In genomic region chr10:119209050-119209735, GRCh38 we compare ENCODE assay signal across 1 cellular context.
TF ChIP-seq lines count a peak whose summit lies in the region.

No MANE protein-coding gene starts in this region.

TF ChIP-seq in GM12878, 131 proteins besides CTCF, POLR2A, EP300 and RAD21:
- TF ChIP-seq, protein P1, sequence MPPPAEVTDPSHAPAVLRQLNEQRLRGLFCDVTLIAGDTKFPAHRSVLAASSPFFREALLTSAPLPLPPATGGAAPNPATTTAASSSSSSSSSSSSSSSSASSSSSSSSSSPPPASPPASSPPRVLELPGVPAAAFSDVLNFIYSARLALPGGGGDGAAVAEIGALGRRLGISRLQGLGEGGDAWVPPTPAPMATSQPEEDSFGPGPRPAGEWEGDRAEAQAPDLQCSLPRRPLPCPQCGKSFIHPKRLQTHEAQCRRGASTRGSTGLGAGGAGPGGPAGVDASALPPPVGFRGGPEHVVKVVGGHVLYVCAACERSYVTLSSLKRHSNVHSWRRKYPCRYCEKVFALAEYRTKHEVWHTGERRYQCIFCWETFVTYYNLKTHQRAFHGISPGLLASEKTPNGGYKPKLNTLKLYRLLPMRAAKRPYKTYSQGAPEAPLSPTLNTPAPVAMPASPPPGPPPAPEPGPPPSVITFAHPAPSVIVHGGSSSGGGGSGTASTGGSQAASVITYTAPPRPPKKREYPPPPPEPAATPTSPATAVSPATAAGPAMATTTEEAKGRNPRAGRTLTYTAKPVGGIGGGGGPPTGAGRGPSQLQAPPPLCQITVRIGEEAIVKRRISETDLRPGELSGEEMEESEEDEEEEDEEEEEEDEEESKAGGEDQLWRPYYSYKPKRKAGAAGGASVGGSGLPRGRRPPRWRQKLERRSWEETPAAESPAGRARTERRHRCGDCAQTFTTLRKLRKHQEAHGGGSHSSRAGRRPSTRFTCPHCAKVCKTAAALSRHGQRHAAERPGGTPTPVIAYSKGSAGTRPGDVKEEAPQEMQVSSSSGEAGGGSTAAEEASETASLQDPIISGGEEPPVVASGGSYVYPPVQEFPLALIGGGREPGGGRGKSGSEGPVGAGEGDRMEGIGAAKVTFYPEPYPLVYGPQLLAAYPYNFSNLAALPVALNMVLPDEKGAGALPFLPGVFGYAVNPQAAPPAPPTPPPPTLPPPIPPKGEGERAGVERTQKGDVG (CRISPR knock-in tag; IDR thresholded peaks at IDR 0.05), result no peak
- TF ChIP-seq ZNF384 (IDR thresholded peaks at IDR 0.05; ENCODE audit: borderline replicate concordance, low read depth, low read length) (peak; percentile 56), POLR2AphosphoS5 (IDR thresholded peaks at IDR 0.05; ENCODE audit: low read length) (no peak), RAD51 (IDR thresholded peaks at IDR 0.05) (0 out of 2 replicates have a peak, but pooled peaks have one; percentile 10), CREM (IDR thresholded peaks at IDR 0.05; ENCODE audit: low read depth) (0 out of 2 replicates have a peak, but pooled peaks have one; percentile 41), HDGF (IDR thresholded peaks at IDR 0.05) (no peak), DPF2 (IDR thresholded peaks at IDR 0.05) (no peak), RFX5 (IDR thresholded peaks at IDR 0.05; ENCODE audit: low read depth, low read length) (0 out of 2 replicates have a peak, but pooled peaks have one; percentile 28), SMARCA5 (IDR thresholded peaks at IDR 0.05) (peak; percentile 76; the same call in 1 of the 2 replicates), SMC3 (IDR thresholded peaks at IDR 0.05; ENCODE audit: borderline replicate concordance, low read length) (peak; percentile 45; the same call in 1 of the 2 replicates), WRNIP1 (IDR thresholded peaks at IDR 0.05; ENCODE audit: borderline replicate concordance, low read depth, low read length) (0 out of 2 replicates have a peak, but pooled peaks have one; percentile 83), KLF5 (IDR thresholded peaks at IDR 0.05; ENCODE audit: partially characterized antibody) (no peak), CREB1 (IDR thresholded peaks at IDR 0.05; ENCODE audit: low read depth) (peak; percentile 55), NKRF (conservative IDR thresholded peaks at IDR 0.05) (no peak), NBN (IDR thresholded peaks at IDR 0.05) (peak; percentile 58), NFIC (IDR thresholded peaks at IDR 0.05; ENCODE audit: low read depth, low read length) (no peak), RELB (IDR thresholded peaks at IDR 0.05; ENCODE audit: low read depth) (0 out of 2 replicates have a peak, but pooled peaks have one; percentile 30), HDAC2 (IDR thresholded peaks at IDR 0.05) (no peak), ATF2 (IDR thresholded peaks at IDR 0.05; ENCODE audit: low read length) (no peak), IKZF2 (IDR thresholded peaks at IDR 0.05) (0 out of 4 replicates have a peak, but pooled peaks of 1 of the 2 experiments have one; percentile 16), NR2C2 (IDR thresholded peaks at IDR 0.05; ENCODE audit: borderline replicate concordance, control insufficient read depth, insufficient read length, low read depth) (no peak), EGR1 (IDR thresholded peaks at IDR 0.05; ENCODE audit: borderline replicate concordance in 1 of 2, low read depth in 2 of 2, low read length in 2 of 2) (peak in 1 of 2 experiments; percentile 56; a peak in 1 of 3 replicates), YY1 (IDR thresholded peaks at IDR 0.05; ENCODE audit: low read depth, low read length) (0 out of 2 replicates have a peak, but pooled peaks have one; percentile 41), EED (IDR thresholded peaks at IDR 0.05; ENCODE audit: low read depth) (peak; percentile 50; the same call in 1 of the 2 replicates), PAX5 (IDR thresholded peaks at IDR 0.05; ENCODE audit: borderline replicate concordance, low read depth, low read length) (0 out of 2 replicates have a peak, but pooled peaks have one; percentile 40), RUNX3 (IDR thresholded peaks at IDR 0.05; ENCODE audit: low read length) (peak; percentile 27; the same call in 1 of the 2 replicates), EZH2 (IDR thresholded peaks at IDR 0.05; ENCODE audit: borderline replicate concordance, control insufficient read depth, low read depth, low read length) (no peak), TAF1 (IDR thresholded peaks at IDR 0.05; ENCODE audit: borderline replicate concordance, low read depth, low read length) (peak; percentile 44; the same call in 1 of the 2 replicates), PML (IDR thresholded peaks at IDR 0.05; ENCODE audit: low read length) (no peak), HCFC1 (IDR thresholded peaks at IDR 0.05; ENCODE audit: low read length) (no peak), ATF7 (IDR thresholded peaks at IDR 0.05; ENCODE audit: low read depth) (0 out of 2 replicates have a peak, but pooled peaks have one; percentile 19)
- TF ChIP-seq, protein P2, sequence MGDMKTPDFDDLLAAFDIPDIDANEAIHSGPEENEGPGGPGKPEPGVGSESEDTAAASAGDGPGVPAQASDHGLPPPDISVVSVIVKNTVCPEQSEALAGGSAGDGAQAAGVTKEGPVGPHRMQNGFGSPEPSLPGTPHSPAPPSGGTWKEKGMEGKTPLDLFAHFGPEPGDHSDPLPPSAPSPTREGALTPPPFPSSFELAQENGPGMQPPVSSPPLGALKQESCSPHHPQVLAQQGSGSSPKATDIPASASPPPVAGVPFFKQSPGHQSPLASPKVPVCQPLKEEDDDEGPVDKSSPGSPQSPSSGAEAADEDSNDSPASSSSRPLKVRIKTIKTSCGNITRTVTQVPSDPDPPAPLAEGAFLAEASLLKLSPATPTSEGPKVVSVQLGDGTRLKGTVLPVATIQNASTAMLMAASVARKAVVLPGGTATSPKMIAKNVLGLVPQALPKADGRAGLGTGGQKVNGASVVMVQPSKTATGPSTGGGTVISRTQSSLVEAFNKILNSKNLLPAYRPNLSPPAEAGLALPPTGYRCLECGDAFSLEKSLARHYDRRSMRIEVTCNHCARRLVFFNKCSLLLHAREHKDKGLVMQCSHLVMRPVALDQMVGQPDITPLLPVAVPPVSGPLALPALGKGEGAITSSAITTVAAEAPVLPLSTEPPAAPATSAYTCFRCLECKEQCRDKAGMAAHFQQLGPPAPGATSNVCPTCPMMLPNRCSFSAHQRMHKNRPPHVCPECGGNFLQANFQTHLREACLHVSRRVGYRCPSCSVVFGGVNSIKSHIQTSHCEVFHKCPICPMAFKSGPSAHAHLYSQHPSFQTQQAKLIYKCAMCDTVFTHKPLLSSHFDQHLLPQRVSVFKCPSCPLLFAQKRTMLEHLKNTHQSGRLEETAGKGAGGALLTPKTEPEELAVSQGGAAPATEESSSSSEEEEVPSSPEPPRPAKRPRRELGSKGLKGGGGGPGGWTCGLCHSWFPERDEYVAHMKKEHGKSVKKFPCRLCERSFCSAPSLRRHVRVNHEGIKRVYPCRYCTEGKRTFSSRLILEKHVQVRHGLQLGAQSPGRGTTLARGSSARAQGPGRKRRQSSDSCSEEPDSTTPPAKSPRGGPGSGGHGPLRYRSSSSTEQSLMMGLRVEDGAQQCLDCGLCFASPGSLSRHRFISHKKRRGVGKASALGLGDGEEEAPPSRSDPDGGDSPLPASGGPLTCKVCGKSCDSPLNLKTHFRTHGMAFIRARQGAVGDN (IDR thresholded peaks at IDR 0.05), result no peak
- TF ChIP-seq, protein P3, sequence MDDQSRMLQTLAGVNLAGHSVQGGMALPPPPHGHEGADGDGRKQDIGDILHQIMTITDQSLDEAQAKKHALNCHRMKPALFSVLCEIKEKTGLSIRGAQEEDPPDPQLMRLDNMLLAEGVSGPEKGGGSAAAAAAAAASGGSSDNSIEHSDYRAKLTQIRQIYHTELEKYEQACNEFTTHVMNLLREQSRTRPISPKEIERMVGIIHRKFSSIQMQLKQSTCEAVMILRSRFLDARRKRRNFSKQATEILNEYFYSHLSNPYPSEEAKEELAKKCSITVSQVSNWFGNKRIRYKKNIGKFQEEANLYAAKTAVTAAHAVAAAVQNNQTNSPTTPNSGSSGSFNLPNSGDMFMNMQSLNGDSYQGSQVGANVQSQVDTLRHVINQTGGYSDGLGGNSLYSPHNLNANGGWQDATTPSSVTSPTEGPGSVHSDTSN (IDR thresholded peaks at IDR 0.05; ENCODE audit: insufficient replicate concordance, low read depth, low read length), result peak; percentile 73
- TF ChIP-seq, protein P4, sequence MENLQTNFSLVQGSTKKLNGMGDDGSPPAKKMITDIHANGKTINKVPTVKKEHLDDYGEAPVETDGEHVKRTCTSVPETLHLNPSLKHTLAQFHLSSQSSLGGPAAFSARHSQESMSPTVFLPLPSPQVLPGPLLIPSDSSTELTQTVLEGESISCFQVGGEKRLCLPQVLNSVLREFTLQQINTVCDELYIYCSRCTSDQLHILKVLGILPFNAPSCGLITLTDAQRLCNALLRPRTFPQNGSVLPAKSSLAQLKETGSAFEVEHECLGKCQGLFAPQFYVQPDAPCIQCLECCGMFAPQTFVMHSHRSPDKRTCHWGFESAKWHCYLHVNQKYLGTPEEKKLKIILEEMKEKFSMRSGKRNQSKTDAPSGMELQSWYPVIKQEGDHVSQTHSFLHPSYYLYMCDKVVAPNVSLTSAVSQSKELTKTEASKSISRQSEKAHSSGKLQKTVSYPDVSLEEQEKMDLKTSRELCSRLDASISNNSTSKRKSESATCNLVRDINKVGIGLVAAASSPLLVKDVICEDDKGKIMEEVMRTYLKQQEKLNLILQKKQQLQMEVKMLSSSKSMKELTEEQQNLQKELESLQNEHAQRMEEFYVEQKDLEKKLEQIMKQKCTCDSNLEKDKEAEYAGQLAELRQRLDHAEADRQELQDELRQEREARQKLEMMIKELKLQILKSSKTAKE (IDR thresholded peaks at IDR 0.05; ENCODE audit: low read depth, poor library complexity, severe bottlenecking), result no peak
- TF ChIP-seq, protein P5, sequence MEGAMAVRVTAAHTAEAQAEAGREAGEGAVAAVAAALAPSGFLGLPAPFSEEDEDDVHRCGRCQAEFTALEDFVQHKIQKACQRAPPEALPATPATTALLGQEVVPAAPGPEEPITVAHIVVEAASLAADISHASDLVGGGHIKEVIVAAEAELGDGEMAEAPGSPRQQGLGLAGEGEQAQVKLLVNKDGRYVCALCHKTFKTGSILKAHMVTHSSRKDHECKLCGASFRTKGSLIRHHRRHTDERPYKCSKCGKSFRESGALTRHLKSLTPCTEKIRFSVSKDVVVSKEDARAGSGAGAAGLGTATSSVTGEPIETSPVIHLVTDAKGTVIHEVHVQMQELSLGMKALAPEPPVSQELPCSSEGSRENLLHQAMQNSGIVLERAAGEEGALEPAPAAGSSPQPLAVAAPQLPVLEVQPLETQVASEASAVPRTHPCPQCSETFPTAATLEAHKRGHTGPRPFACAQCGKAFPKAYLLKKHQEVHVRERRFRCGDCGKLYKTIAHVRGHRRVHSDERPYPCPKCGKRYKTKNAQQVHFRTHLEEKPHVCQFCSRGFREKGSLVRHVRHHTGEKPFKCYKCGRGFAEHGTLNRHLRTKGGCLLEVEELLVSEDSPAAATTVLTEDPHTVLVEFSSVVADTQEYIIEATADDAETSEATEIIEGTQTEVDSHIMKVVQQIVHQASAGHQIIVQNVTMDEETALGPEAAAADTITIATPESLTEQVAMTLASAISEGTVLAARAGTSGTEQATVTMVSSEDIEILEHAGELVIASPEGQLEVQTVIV (IDR thresholded peaks at IDR 0.05; ENCODE audit: borderline replicate concordance, partially characterized antibody), result no peak
- TF ChIP-seq, protein P6, sequence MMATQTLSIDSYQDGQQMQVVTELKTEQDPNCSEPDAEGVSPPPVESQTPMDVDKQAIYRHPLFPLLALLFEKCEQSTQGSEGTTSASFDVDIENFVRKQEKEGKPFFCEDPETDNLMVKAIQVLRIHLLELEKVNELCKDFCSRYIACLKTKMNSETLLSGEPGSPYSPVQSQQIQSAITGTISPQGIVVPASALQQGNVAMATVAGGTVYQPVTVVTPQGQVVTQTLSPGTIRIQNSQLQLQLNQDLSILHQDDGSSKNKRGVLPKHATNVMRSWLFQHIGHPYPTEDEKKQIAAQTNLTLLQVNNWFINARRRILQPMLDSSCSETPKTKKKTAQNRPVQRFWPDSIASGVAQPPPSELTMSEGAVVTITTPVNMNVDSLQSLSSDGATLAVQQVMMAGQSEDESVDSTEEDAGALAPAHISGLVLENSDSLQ (IDR thresholded peaks at IDR 0.05), result peak; percentile 87
TF ChIP-seq in GM12878: peak in this region for 20.
